ENCODE assay signal across 1 cellular context in genomic region chr1:41041866-41042265, GRCh38.
TF ChIP-seq lines count a peak whose summit lies in the region.

No MANE protein-coding gene starts in this region.

TF ChIP-seq in K562, 482 proteins besides CTCF, POLR2A, EP300 and RAD21 (continued from another document):
- TF ChIP-seq STAT6 (CRISPR knock-in tag; IDR thresholded peaks at IDR 0.05) (no peak), BDP1 (IDR thresholded peaks at IDR 0.05; ENCODE audit: insufficient read depth, insufficient read length) (no peak), WHSC1 (IDR thresholded peaks at IDR 0.05; ENCODE audit: low read length) (no peak), IRF9 (tag; IDR thresholded peaks at IDR 0.05) (no peak), SNIP1 (IDR thresholded peaks at IDR 0.05; ENCODE audit: low read depth) (no peak), GTF2F1 (IDR thresholded peaks at IDR 0.05; ENCODE audit: low read depth, low read length) (no peak), ZNF512 (tag; IDR thresholded peaks at IDR 0.05) (no peak), TSC22D4 (tag; IDR thresholded peaks at IDR 0.05) (no peak), POU5F1 (IDR thresholded peaks at IDR 0.05; ENCODE audit: borderline replicate concordance, low read depth, low read length, partially characterized antibody) (no peak), MAFG (tag; conservative IDR thresholded peaks at IDR 0.05) (no peak), MED1 (CRISPR knock-in tag; IDR thresholded peaks at IDR 0.05; ENCODE audit: borderline replicate concordance) (no peak), NELFE (IDR thresholded peaks at IDR 0.05; ENCODE audit: insufficient read depth, insufficient read length) (no peak), ZNF175 (CRISPR knock-in tag; IDR thresholded peaks at IDR 0.05; ENCODE audit: low read depth) (no peak), FOXK1 (CRISPR knock-in tag; IDR thresholded peaks at IDR 0.05; ENCODE audit: borderline replicate concordance) (no peak), SRSF3 (IDR thresholded peaks at IDR 0.05; ENCODE audit: insufficient read depth, low read length) (no peak), RBM34 (IDR thresholded peaks at IDR 0.05; ENCODE audit: borderline replicate concordance, insufficient read depth, low read length) (no peak), HCFC1 (IDR thresholded peaks at IDR 0.05; ENCODE audit: low read depth, low read length) (no peak), COPS2 (conservative IDR thresholded peaks at IDR 0.05) (no peak), ARID3A (IDR thresholded peaks at IDR 0.05; ENCODE audit: borderline replicate concordance, low read depth, low read length) (no peak)
